Comparison of ENCODE assay signal across 8 cellular contexts in the genomic region with DNA sequence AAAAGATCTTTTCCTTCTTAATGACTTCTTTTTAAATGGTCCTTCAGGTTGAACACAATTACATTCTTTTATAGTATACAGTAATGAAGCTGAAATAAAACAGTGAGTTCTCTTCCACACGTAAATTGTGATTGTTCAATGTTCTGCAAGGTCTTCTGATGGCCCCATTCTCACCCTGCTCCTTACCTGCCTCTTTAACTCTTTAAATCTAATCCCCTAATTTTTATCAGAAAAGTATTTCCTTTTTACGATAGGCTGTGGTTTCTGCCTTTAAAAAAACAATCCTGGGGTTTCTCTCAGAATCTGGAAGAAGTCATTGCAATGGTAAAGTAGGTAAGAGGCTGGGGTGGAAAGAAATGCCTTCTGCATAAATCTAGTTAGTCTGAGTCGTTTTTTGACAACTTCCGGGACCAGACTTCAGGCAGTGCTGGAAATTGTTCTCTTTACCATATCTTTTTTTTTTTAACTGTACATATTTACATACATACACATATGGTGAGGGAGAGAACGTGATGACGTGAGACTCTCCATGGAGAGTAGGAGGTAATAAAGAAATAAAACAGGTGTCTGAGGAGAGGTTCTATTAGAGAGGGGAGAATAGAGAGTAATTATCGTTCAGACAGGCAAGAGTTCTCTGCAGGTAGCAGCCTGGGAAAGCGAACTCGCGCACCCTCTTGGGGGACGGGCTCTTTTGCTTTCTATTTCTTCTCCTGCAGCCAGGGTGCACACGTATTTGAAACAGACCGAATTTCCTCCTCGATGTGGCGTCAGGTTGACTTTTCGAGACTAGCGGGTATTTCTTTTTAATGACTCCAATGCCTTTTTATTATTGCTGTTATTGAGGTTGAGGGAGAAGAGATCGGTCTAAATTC. TPM values are rescaled to one million over a fixed set of nuclear protein-coding genes. Genes with fewer than 3 reads are reported as not detected.
A peak's percentile ranks its signal among the peaks of the same experiment; 100 is the strongest.
DNase-seq lines count a peak whose midpoint lies in the region; ATAC-seq and TF ChIP-seq lines count a peak whose summit lies in the region.

SIDT1 (plus strand) TSS at position 730 of the 872 bp plus-strand sequence. CDS start 467 bp downstream, outside the sequence.

- BruUV-seq in MCF 10A (replicated peaks; lab: Mats Ljungman, UMichigan), result TSS peak; percentile 99

- H3K9ac ChIP-seq in ES-I3 (ENCODE audit: low read depth, low read length), result peak within 1 kb of the TSS; percentile 63

- ATAC-seq in GM21619 (IDR thresholded peaks at IDR 0.05; ENCODE audit: unreplicated experiment), result peak; percentile 65

- no peaks in the 10 kb centered on the region for H3K9me3 Mint-ChIP-seq in MCF 10A (ENCODE audit: unreplicated experiment)

- peaks cover 69% of the 10 kb centered on the region for H3K27me3 Mint-ChIP-seq in MCF 10A (ENCODE audit: insufficient read depth, unreplicated experiment)

- DNase-seq in T-helper 9 cell (peak; percentile 50), MCF 10A (ENCODE audit: unreplicated experiment) (peak; percentile 35), kidney tubule cell (ENCODE audit: low spot score) (peak; percentile 44), NCI-H446 (lab: John Stamatoyannopoulos, UW) (no peak)
- peak; percentile 64 for DNase-seq in stimulated activated CD4-positive, alpha-beta T cell treated with anti-CD3 and anti-CD28 coated beads, Interleukin-4, amount 100 ng/mL, for 1 hour

- H3K36me3 ChIP-seq in ES-I3 (ENCODE audit: insufficient read depth, low read length) (no peaks in the 10 kb centered on the region), KOPT-K1 (ENCODE audit: insufficient read depth, low read length) (no peaks in the 10 kb centered on the region)

- H3K4me1 Mint-ChIP-seq in MCF 10A (ENCODE audit: insufficient read depth, unreplicated experiment), result peaks cover 20% of the 10 kb centered on the region

- H3K4me3 Mint-ChIP-seq in MCF 10A (ENCODE audit: unreplicated experiment), result peak within 1 kb of the TSS; percentile 83

- H3K36me3 Mint-ChIP-seq in MCF 10A (ENCODE audit: insufficient read depth, unreplicated experiment), result no peaks in the 10 kb centered on the region

- H3K9me3 ChIP-seq in ES-I3 (ENCODE audit: control insufficient read depth, insufficient read depth, low read length), result no peaks in the 10 kb centered on the region
- H3K9me3 ChIP-seq in KOPT-K1 (ENCODE audit: insufficient read depth, low read length, poor library complexity, severe bottlenecking), result no peaks in the 10 kb centered on the region

- no peak for TF ChIP-seq CTCF in MCF 10A (IDR thresholded peaks at IDR 0.05; ENCODE audit: unreplicated experiment)

- CTCF ChIA-PET in MCF 10A (lab: Yijun Ruan, JAX), result interaction anchor here (0.7 to 1.4 kb wide), 2 partner anchors 38 to 457 kb away, joined by 3 to 4 read pairs; no protein-coding TSS in a partner anchor

- intact Hi-C loops in MCF 10A (cut with micrococcal nuclease), result no loop called here

- POLR2A ChIA-PET in MCF 10A (lab: Yijun Ruan, JAX), result interaction anchor here (0.7 to 1.3 kb wide), 3 partner anchors 16 to 80 kb away, joined by 3 to 6 read pairs (median 4); partner anchors contain the start of gene SPICE1

- H3K27ac Mint-ChIP-seq in MCF 10A (ENCODE audit: low read depth, unreplicated experiment), result peak within 1 kb of the TSS; percentile 11

- no peaks in the 10 kb centered on the region for H3K4me1 ChIP-seq in ES-I3 (ENCODE audit: insufficient read depth, low read length)

- H3K27ac ChIP-seq in KOPT-K1 (ENCODE audit: low read depth, low read length, poor library complexity, severe bottlenecking), result peak within 1 kb of the TSS; percentile 87

RNA-seq across cellular contexts. Expression of gene SIDT1, which starts in this region (rescaled TPM):
- 0.22 and 0.28 TPM in 2 replicates for total RNA-seq in MCF 10A (2022)

Comparison
In these comparisons a context has a peak if more than half of its experiments do, and no peak if none do; other contexts are left out.
1. Peak in DNase-seq in MCF 10A; RNA of the gene not detected or under 1 TPM.
2. DNase-seq: peak in T-helper 9 cell (single experiment), kidney tubule cell (single experiment) and stimulated activated CD4-positive, alpha-beta T cell treated with anti-CD3 and anti-CD28 coated beads, Interleukin-4, amount 100 ng/mL, for 1 hour (single experiment); none in NCI-H446 (0 of 2).